1 cellular context compared by ENCODE assay signal in the genomic region with DNA sequence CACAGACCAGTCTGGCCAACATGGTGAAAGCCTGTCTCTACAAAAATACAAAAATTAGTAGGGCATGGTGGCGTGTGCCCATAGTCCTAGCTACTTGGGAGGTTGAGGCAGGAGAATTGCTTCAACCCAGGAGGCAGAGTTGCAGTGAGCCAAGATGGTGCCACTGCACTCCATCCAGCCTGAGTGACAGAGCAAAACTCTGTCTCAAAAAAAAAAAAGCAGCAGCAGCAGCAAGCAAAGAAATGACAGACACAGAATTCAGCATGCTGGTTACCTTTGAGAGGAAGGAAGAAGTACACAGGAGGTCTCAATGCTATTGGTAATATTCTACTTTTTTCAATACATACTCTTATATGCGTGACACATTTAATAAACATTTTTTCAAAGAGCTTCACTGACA.
TF ChIP-seq lines count a peak whose summit lies in the region.

No MANE protein-coding gene starts in this region.

TF ChIP-seq in GM12878, 131 proteins besides CTCF, POLR2A, EP300 and RAD21:
- no peak for TF ChIP-seq SRF (IDR thresholded peaks at IDR 0.05; ENCODE audit: low read depth in 2 of 2, low read length in 2 of 2)
- TF ChIP-seq, protein P1, sequence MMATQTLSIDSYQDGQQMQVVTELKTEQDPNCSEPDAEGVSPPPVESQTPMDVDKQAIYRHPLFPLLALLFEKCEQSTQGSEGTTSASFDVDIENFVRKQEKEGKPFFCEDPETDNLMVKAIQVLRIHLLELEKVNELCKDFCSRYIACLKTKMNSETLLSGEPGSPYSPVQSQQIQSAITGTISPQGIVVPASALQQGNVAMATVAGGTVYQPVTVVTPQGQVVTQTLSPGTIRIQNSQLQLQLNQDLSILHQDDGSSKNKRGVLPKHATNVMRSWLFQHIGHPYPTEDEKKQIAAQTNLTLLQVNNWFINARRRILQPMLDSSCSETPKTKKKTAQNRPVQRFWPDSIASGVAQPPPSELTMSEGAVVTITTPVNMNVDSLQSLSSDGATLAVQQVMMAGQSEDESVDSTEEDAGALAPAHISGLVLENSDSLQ (IDR thresholded peaks at IDR 0.05): peak; percentile 62
TF ChIP-seq in GM12878: peak in this region for 1.
